In genomic region chr3:184157206-184157605, GRCh38 we compare ENCODE assay signal across 8 cellular contexts. TPM values are rescaled to one million over a fixed set of nuclear protein-coding genes. Genes with fewer than 3 reads are reported as not detected.
DNase-seq lines count a peak whose midpoint lies in the region; ATAC-seq and TF ChIP-seq lines count a peak whose summit lies in the region.

No MANE protein-coding gene starts in this region.

- BruUV-seq in PC-9 (replicated peaks; lab: Mats Ljungman, UMichigan) = no TSS peak

- peaks cover 47% of the 10 kb centered on the region for H4K20me1 ChIP-seq in PC-9 (ENCODE audit: insufficient read depth)

- H3K27me3 Mint-ChIP-seq in CD8-positive, alpha-beta T cell (ENCODE audit: low read depth) = no peaks in the 10 kb centered on the region
- H3K27me3 Mint-ChIP-seq in osteocyte (ENCODE audit: unreplicated experiment) = no peaks in the 10 kb centered on the region

- CTCF ChIA-PET in CD8-positive, alpha-beta T cell (lab: Charles Lee) = no interaction called here
- CTCF ChIA-PET in PC-9 (lab: Charles Lee) = no interaction called here

- intact Hi-C loops in CD8-positive, alpha-beta T cell (cut with DNase I, micrococcal nuclease) = no loop called here
- intact Hi-C loops in PC-9 (cut with micrococcal nuclease; ENCODE audit: unreplicated experiment) = no loop called here

- H3F3A ChIP-seq in PC-9 (ENCODE audit: insufficient read depth, low read depth) = peaks cover 28% of the 10 kb centered on the region

- H3K9me2 ChIP-seq in PC-9 (ENCODE audit: insufficient read depth) = no peaks in the 10 kb centered on the region

- peaks cover 36% of the 10 kb centered on the region for H3K4me1 Mint-ChIP-seq in CD8-positive, alpha-beta T cell (ENCODE audit: low read depth)
- H3K4me1 Mint-ChIP-seq in osteocyte (ENCODE audit: unreplicated experiment) = peaks cover 55% of the 10 kb centered on the region

- peak overlapping the region; percentile 92 for H3K4me3 Mint-ChIP-seq in CD8-positive, alpha-beta T cell
- H3K4me3 Mint-ChIP-seq in osteocyte (ENCODE audit: unreplicated experiment) = peak overlapping the region; percentile 97

- H3K36me3 ChIP-seq in CD8-positive, alpha-beta T cell (ENCODE audit: insufficient read depth, low read length) = no peaks in the 10 kb centered on the region
- H3K36me3 ChIP-seq in PC-9 (ENCODE audit: low read depth) = 0 out of 2 replicates have a peak, but pooled peaks cover 5% of the 10 kb centered on the region

- no peak for DNase-seq in CD8-positive, alpha-beta T cell
- DNase-seq in PC-9 (no peak), epithelial cell of proximal tubule (ENCODE audit: low read depth) (no peak), osteocyte (ENCODE audit: extremely low spot score, unreplicated experiment) (no peak), cerebellar nuclear complex (lab: John Stamatoyannopoulos, UW) (no peak), NCI-H446 (lab: John Stamatoyannopoulos, UW) (no peak), NCI-H748 treated with DMSO at 0.1 percent for 48 hours (lab: John Stamatoyannopoulos, UW) (no peak), amygdala (lab: John Stamatoyannopoulos, UW) (no peak)

- no peaks in the 10 kb centered on the region for H3K9me3 Mint-ChIP-seq in CD8-positive, alpha-beta T cell
- no peaks in the 10 kb centered on the region for H3K9me3 Mint-ChIP-seq in osteocyte (ENCODE audit: unreplicated experiment)

- TF ChIP-seq CTCF in CD8-positive, alpha-beta T cell (IDR thresholded peaks at IDR 0.05) = no peak
- TF ChIP-seq CTCF in PC-9 (conservative IDR thresholded peaks at IDR 0.05) (no peak), epithelial cell of proximal tubule (conservative IDR thresholded peaks at IDR 0.05; ENCODE audit: low read depth, low read length) (no peak), osteocyte (IDR thresholded peaks at IDR 0.05) (no peak)

- H2AFZ ChIP-seq in PC-9 = no peak overlapping the region

- H3K4me2 ChIP-seq in PC-9 = peak overlapping the region; percentile 99

- POLR2A ChIA-PET in CD8-positive, alpha-beta T cell (lab: Charles Lee) = no interaction called here
- POLR2A ChIA-PET in PC-9 (lab: Charles Lee; ENCODE audit: unreplicated experiment) = interaction anchor here (1.1 kb wide), 1 partner anchor 19 kb away, joined by 11 read pairs; no protein-coding TSS in a partner anchor

- no peak for ATAC-seq in CD8-positive, alpha-beta T cell

- no peak overlapping the region for H3K4me3 ChIP-seq in CD8-positive, alpha-beta T cell (ENCODE audit: low read depth, low read length)
- peak overlapping the region; percentile 97 for H3K4me3 ChIP-seq in PC-9
- H3K4me3 ChIP-seq in epithelial cell of proximal tubule (ENCODE audit: low read depth, low read length) = peak overlapping the region; percentile 98

- peaks cover 73% of the 10 kb centered on the region for H3K79me2 ChIP-seq in PC-9 (ENCODE audit: low read depth)

- H3K27ac ChIP-seq in CD8-positive, alpha-beta T cell (ENCODE audit: low read depth, low read length) = no peak overlapping the region
- no peak overlapping the region for H3K27ac ChIP-seq in PC-9

- no peak overlapping the region for H3K27ac Mint-ChIP-seq in CD8-positive, alpha-beta T cell
- peak overlapping the region; percentile 82 for H3K27ac Mint-ChIP-seq in osteocyte (ENCODE audit: unreplicated experiment)

- H3K27me3 ChIP-seq in CD8-positive, alpha-beta T cell (ENCODE audit: insufficient read depth, low read length) = no peaks in the 10 kb centered on the region
- H3K27me3 ChIP-seq in PC-9 (ENCODE audit: insufficient read depth, low read depth) = no peaks in the 10 kb centered on the region

- H3K4me1 ChIP-seq in CD8-positive, alpha-beta T cell (ENCODE audit: insufficient read depth, low read length) = peaks cover 21% of the 10 kb centered on the region
- peaks cover 26% of the 10 kb centered on the region for H3K4me1 ChIP-seq in PC-9 (replicated peaks; ENCODE audit: insufficient read depth)

- no peaks in the 10 kb centered on the region for H3K9me3 ChIP-seq in CD8-positive, alpha-beta T cell (ENCODE audit: low read length)
- no peaks in the 10 kb centered on the region for H3K9me3 ChIP-seq in PC-9 (ENCODE audit: insufficient read depth, low read depth)

- H3K36me3 Mint-ChIP-seq in CD8-positive, alpha-beta T cell = peaks cover 7% of the 10 kb centered on the region
- H3K36me3 Mint-ChIP-seq in osteocyte (ENCODE audit: unreplicated experiment) = peaks cover 4% of the 10 kb centered on the region

RNA-seq across cellular contexts. Expression of gene DVL3, which starts 2.0 kb away (rescaled TPM):
- total RNA-seq in CD8-positive, alpha-beta T cell = 10 to 100 TPM; 23.1 to 23.9 TPM
- total RNA-seq in PC-9 (2021) (101 and 108 TPM in 2 replicates), epithelial cell of proximal tubule (33.5 and 38.2 TPM in 2 replicates), osteocyte (110 and 121 TPM in 2 replicates)

RNA-seq across cellular contexts. Expression of gene AP2M1, which starts 17.4 kb away (rescaled TPM):
- 100 to 1,000 TPM; 121 to 123 TPM for total RNA-seq in CD8-positive, alpha-beta T cell
- 586 and 606 TPM in 2 replicates for total RNA-seq in PC-9 (2021)
- total RNA-seq in epithelial cell of proximal tubule = 274 and 363 TPM in 2 replicates
- 398 and 419 TPM in 2 replicates for total RNA-seq in osteocyte

RNA-seq across cellular contexts. Expression of gene EIF2B5, which starts 22.0 kb away (rescaled TPM):
- total RNA-seq in CD8-positive, alpha-beta T cell = 10 to 100 TPM; 52.6 to 61.9 TPM
- total RNA-seq in PC-9 (2021) (45.7 and 54.1 TPM in 2 replicates), epithelial cell of proximal tubule (26.3 and 39.2 TPM in 2 replicates), osteocyte (30.3 and 30.4 TPM in 2 replicates)

RNA-seq across cellular contexts. Expression of gene ABCF3, which starts 28.8 kb away (rescaled TPM):
- total RNA-seq in CD8-positive, alpha-beta T cell = 100 to 1,000 TPM; 192 to 193 TPM
- 98.8 and 137 TPM in 2 replicates for total RNA-seq in PC-9 (2021)
- total RNA-seq in epithelial cell of proximal tubule = 35.1 and 51.1 TPM in 2 replicates
- 60.5 and 69.5 TPM in 2 replicates for total RNA-seq in osteocyte
